In the genomic region with DNA sequence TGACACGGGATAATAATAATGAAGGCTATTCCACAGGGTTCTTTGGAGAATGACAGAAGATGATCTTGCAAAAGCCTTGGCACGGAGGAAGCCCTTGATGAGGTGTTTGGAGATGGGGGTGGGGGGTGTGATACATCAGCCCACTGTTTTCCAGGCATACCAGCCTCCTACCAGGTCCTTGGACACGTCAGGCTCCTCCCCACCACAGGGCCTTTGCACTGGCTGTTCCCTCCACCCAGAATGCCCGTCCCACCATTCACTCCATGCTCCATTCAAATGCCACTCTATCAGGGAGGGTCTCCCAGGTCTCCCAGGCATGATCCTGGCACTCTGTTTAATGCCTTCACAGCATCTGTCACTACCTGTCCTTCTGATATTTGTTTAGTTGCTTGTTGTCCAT, we compare ENCODE assay signal across 26 cellular contexts. TPM values are rescaled to one million over a fixed set of nuclear protein-coding genes. Genes with fewer than 3 reads are reported as not detected.
"Had no signal": no experiment of that assay in that cellular context is flagged by ENCODE, and none has a peak within 500 bp of the region (broad histone marks: within the 10 kb centered on the region; RNA-seq: fewer than 3 reads in every experiment).

No MANE protein-coding gene starts in this region.

- H3K9me3 Mint-ChIP-seq: activated naive CD8-positive, alpha-beta T cell treated with anti-CD3 and anti-CD28 coated beads for 36 hours; activated T-helper 17 cell treated with anti-CD3 and anti-CD28 coated beads, Interleukin-2, amount 50 U/mL, for 72 hours; central memory CD8-positive, alpha-beta T cell; naive B cell had no signal

- H3K4me1 ChIP-seq: breast epithelium, colonic mucosa had no signal

- DNase-seq: activated CD4-positive, alpha-beta T cell treated with anti-CD3 and anti-CD28 coated beads for 1 hour; activated CD8-positive, alpha-beta memory T cell treated with anti-CD3 and anti-CD28 coated beads, Interleukin-2, amount 50 U/mL, for 4 hours; activated naive CD4-positive, alpha-beta T cell; activated naive CD8-positive, alpha-beta T cell treated with anti-CD3 and anti-CD28 coated beads for 36 hours; activated T-cell treated with anti-CD3 and anti-CD28 coated beads, Interleukin-2, amount 50 U/mL, for 24 hours; colonic mucosa; esophagus squamous epithelium; head of caudate nucleus; hypothalamus; mesendoderm; naive B cell; occipital lobe; posterior cingulate gyrus; SK-N-SH; small intestine; stimulated activated CD8-positive, alpha-beta memory T cell treated with anti-CD3 and anti-CD28 coated beads, Interleukin-4, amount 100 ng/mL, for 48 hours; stimulated activated naive B cell treated with anti-CD40 and anti-IgM and Interleukin-4, amounts not matched to agents 10 μg/mL and 1 μg/mL and 100 μg/mL, for 72 hours; upper lobe of left lung had no signal

- ATAC-seq: activated T-helper 17 cell treated with anti-CD3 and anti-CD28 coated beads, Interleukin-2, amount 50 U/mL, for 72 hours; gastroesophageal sphincter; sciatic nerve; stimulated activated naive B cell treated with anti-CD40 and anti-IgM and Interleukin-4, amounts not matched to agents 10 μg/mL and 1 μg/mL and 100 μg/mL, for 72 hours had no signal

- H3K27me3 Mint-ChIP-seq: activated naive CD8-positive, alpha-beta T cell treated with anti-CD3 and anti-CD28 coated beads for 36 hours; activated T-cell treated with anti-CD3 and anti-CD28 coated beads, Interleukin-2, amount 50 U/mL, for 24 hours; activated T-helper 17 cell treated with anti-CD3 and anti-CD28 coated beads, Interleukin-2, amount 50 U/mL, for 72 hours; central memory CD8-positive, alpha-beta T cell; naive B cell; stimulated activated naive B cell treated with anti-CD40 and anti-IgM and Interleukin-4, amounts not matched to agents 10 μg/mL and 1 μg/mL and 100 μg/mL, for 72 hours had no signal

- H3K27me3 ChIP-seq: breast epithelium, colonic mucosa, esophagus squamous epithelium, gastroesophageal sphincter, upper lobe of left lung had no signal

- H3K27ac ChIP-seq: breast epithelium, colonic mucosa, esophagus squamous epithelium, upper lobe of left lung had no signal

- H3K4me3 Mint-ChIP-seq: activated naive CD8-positive, alpha-beta T cell treated with anti-CD3 and anti-CD28 coated beads for 36 hours; activated T-cell treated with anti-CD3 and anti-CD28 coated beads, Interleukin-2, amount 50 U/mL, for 24 hours; activated T-helper 17 cell treated with anti-CD3 and anti-CD28 coated beads, Interleukin-2, amount 50 U/mL, for 72 hours; central memory CD8-positive, alpha-beta T cell; stimulated activated naive B cell treated with anti-CD40 and anti-IgM and Interleukin-4, amounts not matched to agents 10 μg/mL and 1 μg/mL and 100 μg/mL, for 72 hours had no signal

- H3K4me2 ChIP-seq: SK-N-SH had no signal

- H3K27ac Mint-ChIP-seq: activated naive CD8-positive, alpha-beta T cell treated with anti-CD3 and anti-CD28 coated beads for 36 hours; activated T-helper 17 cell treated with anti-CD3 and anti-CD28 coated beads, Interleukin-2, amount 50 U/mL, for 72 hours; stimulated activated naive B cell treated with anti-CD40 and anti-IgM and Interleukin-4, amounts not matched to agents 10 μg/mL and 1 μg/mL and 100 μg/mL, for 72 hours had no signal

- FAIRE-seq: small intestine had no signal

- H3K9ac ChIP-seq: SK-N-SH had no signal

- H3K4me3 ChIP-seq: breast epithelium, colonic mucosa, esophagus squamous epithelium, gastroesophageal sphincter, upper lobe of left lung had no signal

- H3K36me3 ChIP-seq: breast epithelium, colonic mucosa, esophagus squamous epithelium had no signal

- H3K9me3 ChIP-seq: breast epithelium, colonic mucosa, esophagus squamous epithelium, gastroesophageal sphincter, SK-N-SH, upper lobe of left lung had no signal

- H3K36me3 Mint-ChIP-seq: naive B cell had no signal

RNA-seq across cellular contexts. Expression of gene PGLYRP2, which starts 32.2 kb away (rescaled TPM):
- total RNA-seq: activated naive CD8-positive, alpha-beta T cell treated with anti-CD3 and anti-CD28 coated beads for 36 hours; colonic mucosa; esophagus squamous epithelium; gastroesophageal sphincter; occipital lobe; renal cortical epithelial cell; sciatic nerve; T-helper 2 cell treated with Interferon-gamma antibody and Interleukin-4, amounts not matched to agents 100 ng/mL and 5 ng/mL, for 36 hours; temporal lobe; upper lobe of left lung had no signal
- polyA plus RNA-seq: SK-N-SH had no signal
